Comparison of ENCODE assay signal across 9 cellular contexts in the genomic region with DNA sequence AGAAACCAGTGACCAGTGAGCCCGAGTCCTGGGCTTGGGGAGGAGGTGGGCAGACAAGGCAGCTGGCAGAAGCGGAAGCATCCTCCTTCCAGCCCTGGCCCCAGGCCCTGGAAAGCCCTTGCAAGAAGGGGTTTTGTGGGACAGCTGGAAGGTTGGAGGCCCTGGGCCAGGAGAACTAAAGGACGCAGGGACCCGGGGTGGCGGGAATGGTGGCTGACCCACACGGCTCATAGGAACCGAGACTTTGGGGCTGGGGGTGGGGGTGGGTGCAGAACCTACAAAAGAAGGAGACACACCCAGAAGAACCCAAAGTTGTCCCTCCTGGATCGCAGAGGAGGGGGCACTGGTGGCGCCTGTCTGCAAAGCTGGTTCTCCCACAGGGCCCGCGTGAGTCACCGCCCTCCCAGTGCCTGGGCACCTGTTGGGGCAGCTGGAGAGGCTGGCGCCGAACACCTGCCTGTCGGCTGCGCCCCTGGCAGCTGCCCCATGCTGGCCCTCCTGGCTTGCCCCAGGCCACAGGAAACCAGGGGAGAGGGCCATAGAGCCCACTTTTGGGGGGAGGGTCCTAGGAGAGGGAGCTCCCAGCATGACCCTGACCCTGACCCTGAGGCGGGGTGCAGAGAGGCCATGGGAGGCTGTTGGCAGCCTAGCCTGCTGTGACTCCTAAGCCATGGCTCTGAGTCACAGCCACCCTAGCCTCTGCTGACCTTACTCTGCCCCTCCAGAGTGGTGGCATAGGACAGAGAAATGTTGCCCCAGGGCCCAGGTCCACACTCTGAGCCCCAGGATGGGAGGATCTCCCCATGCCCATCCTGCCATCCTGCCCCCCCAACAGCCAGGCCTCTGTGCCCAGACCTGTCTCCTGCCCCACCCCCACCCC. TPM values are rescaled to one million over a fixed set of nuclear protein-coding genes. Genes with fewer than 3 reads are reported as not detected.
A peak's percentile ranks its signal among the peaks of the same experiment; 100 is the strongest.
DNase-seq lines count a peak whose midpoint lies in the region; ATAC-seq and TF ChIP-seq lines count a peak whose summit lies in the region.
"Had no signal": no experiment of that assay in that cellular context is flagged by ENCODE, and none has a peak within 500 bp of the region (broad histone marks: within the 10 kb centered on the region; RNA-seq: fewer than 3 reads in every experiment).

No MANE protein-coding gene starts in this region.

- ATAC-seq in lower lobe of right lung = peak in 1 of 2 donors; percentile 28
- no peak for ATAC-seq in HG02763 (IDR thresholded peaks at IDR 0.05; ENCODE audit: unreplicated experiment)
- ATAC-seq in HG03159 (IDR thresholded peaks at IDR 0.05; ENCODE audit: unreplicated experiment) = no peak

- peaks cover 14% of the 10 kb centered on the region for H3K36me3 Mint-ChIP-seq in activated T-helper 2 cell treated with anti-CD3 and anti-CD28 coated beads, Interferon-gamma antibody, Interleukin-2, Interleukin-4, amounts not matched to agents 10 μg/mL and 5 μg/mL and 100 μg/mL, durations not matched to agents 14 hours and 24 hours and 36 hours (ENCODE audit: low read depth)

- TF ChIP-seq CTCF in 22Rv1 (IDR thresholded peaks at IDR 0.05) (no peak), adrenal gland (IDR thresholded peaks at IDR 0.05) (no peak), lower lobe of right lung (IDR thresholded peaks at IDR 0.05) (no peak)

- TF ChIP-seq POLR2A in adrenal gland (IDR thresholded peaks at IDR 0.05) = peak in 1 of 2 donors; percentile 2

- peaks cover 15% of the 10 kb centered on the region for H3K27me3 Mint-ChIP-seq in activated T-helper 2 cell treated with anti-CD3 and anti-CD28 coated beads, Interferon-gamma antibody, Interleukin-2, Interleukin-4, amounts not matched to agents 10 μg/mL and 5 μg/mL and 100 μg/mL, durations not matched to agents 14 hours and 24 hours and 36 hours (ENCODE audit: low read depth)

- H3K9me3 Mint-ChIP-seq in activated T-helper 2 cell treated with anti-CD3 and anti-CD28 coated beads, Interferon-gamma antibody, Interleukin-2, Interleukin-4, amounts not matched to agents 10 μg/mL and 5 μg/mL and 100 μg/mL, durations not matched to agents 14 hours and 24 hours and 36 hours = no peaks in the 10 kb centered on the region

- no peak overlapping the region for H3K27ac Mint-ChIP-seq in activated T-helper 2 cell treated with anti-CD3 and anti-CD28 coated beads, Interferon-gamma antibody, Interleukin-2, Interleukin-4, amounts not matched to agents 10 μg/mL and 5 μg/mL and 100 μg/mL, durations not matched to agents 14 hours and 24 hours and 36 hours

- peak; percentile 89 for DNase-seq in NCI-H1105 treated with DMSO at 0.1 percent for 48 hours (lab: John Stamatoyannopoulos, UW)
- DNase-seq in adrenal gland = peak; percentile 72 to 87 (median 83)
- no peak for DNase-seq in lower lobe of right lung
- no peak for DNase-seq in activated T-helper 2 cell treated with anti-CD3 and anti-CD28 coated beads, Interferon-gamma antibody, Interleukin-2, Interleukin-4, amounts not matched to agents 10 μg/mL and 5 μg/mL and 100 μg/mL, durations not matched to agents 14 hours and 24 hours and 36 hours (ENCODE audit: low spot score)
- DNase-seq in medulla oblongata (ENCODE audit: extremely low spot score) = no peak

- H3K4me1 ChIP-seq in adrenal gland (replicated peaks in 1 of 2) = peaks cover 35 to 41% of the 10 kb centered on the region in 2 donors
- H3K4me1 ChIP-seq in lower lobe of right lung = peaks cover 34% of the 10 kb centered on the region

- H3K27ac ChIP-seq in 22Rv1 = peak overlapping the region; percentile 41; the same call in 1 of the 2 replicates
- H3K27ac ChIP-seq in adrenal gland = peak overlapping the region; percentile 87 to 96 (median 91)
- peak overlapping the region; percentile 60 for H3K27ac ChIP-seq in lower lobe of right lung

- intact Hi-C loops in adrenal gland (cut with DNase I) (no loop called here), lower lobe of right lung (cut with DNase I) (no loop called here)
- intact Hi-C loops in activated T-helper 2 cell treated with anti-CD3 and anti-CD28 coated beads, Interferon-gamma antibody, Interleukin-2, Interleukin-4, amounts not matched to agents 10 μg/mL and 5 μg/mL and 100 μg/mL, durations not matched to agents 14 hours and 24 hours and 36 hours (cut with micrococcal nuclease) = no loop called here

- no peak overlapping the region for H3K4me3 Mint-ChIP-seq in activated T-helper 2 cell treated with anti-CD3 and anti-CD28 coated beads, Interferon-gamma antibody, Interleukin-2, Interleukin-4, amounts not matched to agents 10 μg/mL and 5 μg/mL and 100 μg/mL, durations not matched to agents 14 hours and 24 hours and 36 hours (ENCODE audit: low read depth)

- H3K4me3 ChIP-seq in adrenal gland (peak overlapping the region in 3 of 4 donors; percentile 52 to 62 (median 61)), lower lobe of right lung (peak overlapping the region; percentile 55)

- WGBS in adrenal gland, 4 donors = 15 to 42% (median 29%) methylated on average over 6 to 17 of the region's 17 CpGs

- H3K27me3 ChIP-seq in adrenal gland = no peaks in the 10 kb centered on the region
- peaks cover 31% of the 10 kb centered on the region for H3K27me3 ChIP-seq in lower lobe of right lung (ENCODE audit: low read depth)

- H3K9me3 ChIP-seq in adrenal gland (replicated peaks in 1 of 3) = no peaks in the 10 kb centered on the region
- no peaks in the 10 kb centered on the region for H3K9me3 ChIP-seq in lower lobe of right lung

- peaks cover 7% of the 10 kb centered on the region for H3K4me1 Mint-ChIP-seq in activated T-helper 2 cell treated with anti-CD3 and anti-CD28 coated beads, Interferon-gamma antibody, Interleukin-2, Interleukin-4, amounts not matched to agents 10 μg/mL and 5 μg/mL and 100 μg/mL, durations not matched to agents 14 hours and 24 hours and 36 hours (ENCODE audit: low read depth)

- H3K36me3 ChIP-seq in adrenal gland (replicated peaks in 1 of 2) (peaks cover 0 to 33% of the 10 kb centered on the region in 2 donors), lower lobe of right lung (peaks cover 33% of the 10 kb centered on the region)

RNA-seq across cellular contexts. Expression of gene DMPK, which starts 0.8 kb away (rescaled TPM):
- 100 to 1,000 TPM in 5 of 8 donors, 10 to 100 TPM in 3; 89.1 to 197 (median 116) TPM for total RNA-seq in adrenal gland
- polyA plus RNA-seq in adrenal gland = 100 to 1,000 TPM in 2 of 3 donors, 10 to 100 TPM in 1; 76.8 to 748 (median 185) TPM
- total RNA-seq in lower lobe of right lung = 42.6 TPM
- total RNA-seq in activated T-helper 2 cell treated with anti-CD3 and anti-CD28 coated beads, Interferon-gamma antibody, Interleukin-2, Interleukin-4, amounts not matched to agents 10 μg/mL and 5 μg/mL and 100 μg/mL, durations not matched to agents 14 hours and 24 hours and 36 hours = 22.0 and 23.4 TPM in 2 replicates

RNA-seq across cellular contexts. Expression of gene DMWD, which starts 11.1 kb away (rescaled TPM):
- total RNA-seq in adrenal gland = 10 to 100 TPM; 29.2 to 59.5 (median 36.0) TPM
- 10 to 100 TPM; 14.2 to 91.5 (median 16.7) TPM for polyA plus RNA-seq in adrenal gland
- total RNA-seq in lower lobe of right lung = 47.4 TPM
- total RNA-seq in activated T-helper 2 cell treated with anti-CD3 and anti-CD28 coated beads, Interferon-gamma antibody, Interleukin-2, Interleukin-4, amounts not matched to agents 10 μg/mL and 5 μg/mL and 100 μg/mL, durations not matched to agents 14 hours and 24 hours and 36 hours = 44.7 and 45.6 TPM in 2 replicates

RNA-seq across cellular contexts. Expression of gene SIX5, which starts 12.5 kb away (rescaled TPM):
- total RNA-seq in adrenal gland (10 to 100 TPM; 12.5 to 67.6 (median 27.1) TPM), lower lobe of right lung (16.8 TPM)
- polyA plus RNA-seq in adrenal gland = 10 to 100 TPM in 2 of 3 donors, 1 to 10 TPM in 1; 6.2 to 69.1 (median 32.9) TPM
- 4.8 and 5.7 TPM in 2 replicates for total RNA-seq in activated T-helper 2 cell treated with anti-CD3 and anti-CD28 coated beads, Interferon-gamma antibody, Interleukin-2, Interleukin-4, amounts not matched to agents 10 μg/mL and 5 μg/mL and 100 μg/mL, durations not matched to agents 14 hours and 24 hours and 36 hours

RNA-seq across cellular contexts. Expression of gene RSPH6A, which starts 33.6 kb away (rescaled TPM):
- under 1 TPM in 2 of 8 donors, not detected in 6; 0.14 to 0.17 TPM for total RNA-seq in adrenal gland
- polyA plus RNA-seq in adrenal gland = under 1 TPM in 1 of 3 donors, not detected in 2; 0.24 TPM
- 0.21 TPM for total RNA-seq in lower lobe of right lung
- total RNA-seq in activated T-helper 2 cell treated with anti-CD3 and anti-CD28 coated beads, Interferon-gamma antibody, Interleukin-2, Interleukin-4, amounts not matched to agents 10 μg/mL and 5 μg/mL and 100 μg/mL, durations not matched to agents 14 hours and 24 hours and 36 hours = 0.16 and 0.23 TPM in 2 replicates
- total RNA-seq: temporal lobe had no signal

RNA-seq across cellular contexts. Expression of gene MEIOSIN, which starts 48.3 kb away (rescaled TPM):
- total RNA-seq in adrenal gland = not detected
- under 1 TPM in 2 of 3 donors, not detected in 1; 0.03 to 0.05 TPM for polyA plus RNA-seq in adrenal gland
- not detected for total RNA-seq in lower lobe of right lung
- total RNA-seq in activated T-helper 2 cell treated with anti-CD3 and anti-CD28 coated beads, Interferon-gamma antibody, Interleukin-2, Interleukin-4, amounts not matched to agents 10 μg/mL and 5 μg/mL and 100 μg/mL, durations not matched to agents 14 hours and 24 hours and 36 hours = not detected in 2 replicates
- total RNA-seq: temporal lobe had no signal

Comparison
In these comparisons a context has a peak if more than half of its experiments do, and no peak if none do; other contexts are left out.
1. H3K27ac ChIP-seq: peak in every context shown above with its lines; median percentile 91 in adrenal gland; 60 in lower lobe of right lung; 41 in 22Rv1.
2. DNase-seq: peak in NCI-H1105 treated with DMSO at 0.1 percent for 48 hours (single experiment) and adrenal gland (7 of 7); none in lower lobe of right lung (single experiment), activated T-helper 2 cell treated with anti-CD3 and anti-CD28 coated beads, Interferon-gamma antibody, Interleukin-2, Interleukin-4, amounts not matched to agents 10 μg/mL and 5 μg/mL and 100 μg/mL, durations not matched to agents 14 hours and 24 hours and 36 hours (single experiment) and medulla oblongata (single experiment).